Comparison of ENCODE assay signal across 1 cellular context in genomic region chr4:77818667-77819408, GRCh38.
A peak's percentile ranks its signal among the peaks of the same experiment; 100 is the strongest.
TF ChIP-seq lines count a peak whose summit lies in the region.

Gene CNOT6L, minus strand, starts transcription at chr4:77819368. Its CDS starts 60 bp downstream, at chr4:77819308.

TF ChIP-seq in HEK293, 187 proteins besides CTCF, POLR2A, EP300 and RAD21 (continued from another document):
- TF ChIP-seq ZBTB49 (tag by site-specific recombination; IDR thresholded peaks at IDR 0.05; ENCODE audit: low read depth) (no peak), ZNF280D (tag by site-specific recombination; IDR thresholded peaks at IDR 0.05) (no peak), PRDM1 (tag by site-specific recombination; IDR thresholded peaks at IDR 0.05) (no peak), GLIS2 (tag by site-specific recombination; IDR thresholded peaks at IDR 0.05) (peak; percentile 91), ZBTB20 (tag by site-specific recombination; IDR thresholded peaks at IDR 0.05) (peak; percentile 23; the same call in 1 of the 2 replicates), ZNF121 (tag by site-specific recombination; IDR thresholded peaks at IDR 0.05) (no peak), ZNF2 (tag by site-specific recombination; IDR thresholded peaks at IDR 0.05) (peak; percentile 80), GLIS1 (tag by site-specific recombination; IDR thresholded peaks at IDR 0.05) (peak; percentile 44), GLI2 (tag by site-specific recombination; IDR thresholded peaks at IDR 0.05; ENCODE audit: borderline replicate concordance, low read depth) (no peak), ZNF155 (tag by site-specific recombination; IDR thresholded peaks at IDR 0.05) (no peak), ZNF707 (tag by site-specific recombination; IDR thresholded peaks at IDR 0.05) (no peak), ZNF639 (tag by site-specific recombination; IDR thresholded peaks at IDR 0.05) (0 out of 2 replicates have a peak, but pooled peaks have one; percentile 17), ZFP41 (tag by site-specific recombination; IDR thresholded peaks at IDR 0.05; ENCODE audit: borderline replicate concordance) (no peak), ZNF488 (tag by site-specific recombination; IDR thresholded peaks at IDR 0.05) (no peak), ZNF600 (tag by site-specific recombination; IDR thresholded peaks at IDR 0.05) (peak; percentile 15; the same call in 1 of the 2 replicates), ZNF10 (tag by site-specific recombination; IDR thresholded peaks at IDR 0.05) (0 out of 2 replicates have a peak, but pooled peaks have one; percentile 27), ZFHX2 (tag by site-specific recombination; conservative IDR thresholded peaks at IDR 0.05) (peak; percentile 98), ZBTB7A (tag by site-specific recombination; IDR thresholded peaks at IDR 0.05; ENCODE audit: low read depth) (no peak), INSM2 (tag by site-specific recombination; IDR thresholded peaks at IDR 0.05) (no peak; the same call in 1 of the 2 replicates), ZBTB11 (tag by site-specific recombination; conservative IDR thresholded peaks at IDR 0.05; ENCODE audit: low read depth) (peak; percentile 39), ZNF398 (tag by site-specific recombination; IDR thresholded peaks at IDR 0.05) (peak; percentile 80), ZNF747 (tag by site-specific recombination; IDR thresholded peaks at IDR 0.05) (no peak), ZFP3 (tag by site-specific recombination; IDR thresholded peaks at IDR 0.05; ENCODE audit: low read depth) (no peak), ZNF335 (tag by site-specific recombination; conservative IDR thresholded peaks at IDR 0.05) (peak; percentile 86), ZNF112 (tag by site-specific recombination; IDR thresholded peaks at IDR 0.05) (no peak), HIC1 (tag by site-specific recombination; IDR thresholded peaks at IDR 0.05) (no peak), ZNF785 (tag by site-specific recombination; IDR thresholded peaks at IDR 0.05) (0 out of 2 replicates have a peak, but pooled peaks have one; percentile 38), ZNF529 (tag by site-specific recombination; IDR thresholded peaks at IDR 0.05; ENCODE audit: insufficient replicate concordance) (no peak), YY2 (tag by site-specific recombination; IDR thresholded peaks at IDR 0.05) (no peak), ZSCAN16 (tag by site-specific recombination; IDR thresholded peaks at IDR 0.05) (no peak)
TF ChIP-seq in HEK293: peak in this region for 36.
